In the genomic region with DNA sequence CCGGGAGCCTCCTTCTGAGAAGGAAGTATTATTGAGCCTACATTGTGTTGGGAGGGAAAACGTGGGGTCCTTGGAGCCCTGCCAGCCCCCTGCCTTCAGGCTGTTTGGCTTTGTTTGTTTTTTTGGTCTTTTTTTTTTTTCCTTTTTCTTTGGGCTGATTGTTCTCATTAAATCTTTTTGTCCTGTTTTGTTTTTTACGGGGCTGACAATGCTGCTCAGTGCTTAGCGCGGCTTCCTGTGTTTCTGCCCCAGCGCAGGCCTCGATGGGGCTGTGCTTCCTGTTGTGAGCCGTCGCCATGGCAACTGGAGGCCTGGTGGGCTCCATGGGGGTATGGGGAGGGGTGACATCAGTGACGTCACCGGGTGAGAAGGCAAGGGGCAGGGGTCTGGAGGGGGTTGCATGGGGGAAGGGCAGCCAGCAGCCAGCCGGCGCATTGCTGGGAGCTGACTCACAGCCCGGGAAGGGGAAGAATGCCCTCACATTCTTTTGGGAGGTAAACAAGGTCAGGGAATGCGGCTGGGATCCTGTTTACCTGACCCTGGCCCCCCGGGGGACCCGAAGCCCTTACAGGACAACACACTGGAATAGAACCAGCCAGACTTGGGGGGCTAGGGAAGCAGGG, we compare ENCODE assay signal across 8 cellular contexts. TPM values are rescaled to one million over a fixed set of nuclear protein-coding genes. Genes with fewer than 3 reads are reported as not detected.
DNase-seq lines count a peak whose midpoint lies in the region; TF ChIP-seq lines count a peak whose summit lies in the region.

No MANE protein-coding gene starts in this region.

- H3K79me2 ChIP-seq in neural cell (replicated peaks; ENCODE audit: insufficient read depth, low read length) = no peaks in the 10 kb centered on the region

- H3K4me3 ChIP-seq in NT2/D1 (ENCODE audit: insufficient read length, low read depth) (no peak overlapping the region), fibroblast of the aortic adventitia (ENCODE audit: low read depth, low read length) (no peak overlapping the region), neural cell (ENCODE audit: low read length) (peak overlapping the region; percentile 53)

- H3K9ac ChIP-seq in NT2/D1 (ENCODE audit: insufficient read length, low read depth) = no peak overlapping the region
- H3K9ac ChIP-seq in neural cell (ENCODE audit: low read length) = peak overlapping the region; percentile 70

- H3K36me3 ChIP-seq in NT2/D1 (ENCODE audit: insufficient read depth, insufficient read length, low read length) (no peaks in the 10 kb centered on the region), neural cell (ENCODE audit: insufficient read depth, low read length) (no peaks in the 10 kb centered on the region)

- H3K4me1 ChIP-seq in NT2/D1 (ENCODE audit: insufficient read depth, insufficient read length) = peaks cover 26% of the 10 kb centered on the region

- peak overlapping the region; percentile 74 for H2AFZ ChIP-seq in neural cell (ENCODE audit: low read depth, low read length)

- peak; percentile 80 for TF ChIP-seq EP300 in neural cell (conservative IDR thresholded peaks at IDR 0.05; ENCODE audit: poor library complexity, severe bottlenecking)

- H3K27me3 ChIP-seq in NT2/D1 (ENCODE audit: insufficient read depth, insufficient read length) (no peaks in the 10 kb centered on the region), neural cell (ENCODE audit: insufficient read depth, low read depth, low read length) (no peaks in the 10 kb centered on the region)

- peak overlapping the region; percentile 83 for H3K4me2 ChIP-seq in neural cell (ENCODE audit: low read length)

- H3K27ac ChIP-seq in neural cell (ENCODE audit: low read length) (peak overlapping the region; percentile 87), substantia nigra (ENCODE audit: low read depth, low read length, poor library complexity, severe bottlenecking) (peak overlapping the region; percentile 27)

- no peaks in the 10 kb centered on the region for H4K20me1 ChIP-seq in neural cell (ENCODE audit: insufficient read depth)

- TF ChIP-seq CTCF in fibroblast of the aortic adventitia (IDR thresholded peaks at IDR 0.05; ENCODE audit: insufficient read depth, low read length) (no peak), neural cell (IDR thresholded peaks at IDR 0.05; ENCODE audit: poor library complexity, severe bottlenecking) (no peak)

- DNase-seq in EH (ENCODE audit: low read depth) (peak; percentile 98), NT2/D1 (ENCODE audit: low read depth, low spot score) (peak; percentile 98), fibroblast of the aortic adventitia (ENCODE audit: low read depth) (peak; percentile 69), substantia nigra (lab: John Stamatoyannopoulos, UW) (peak in 6 of 49 donors; percentile 18 to 58 (median 33)), NCI-H510A (lab: John Stamatoyannopoulos, UW) (no peak), NCI-H1048 (lab: John Stamatoyannopoulos, UW) (no peak)
- peak; percentile 35 for DNase-seq in activated T-helper 9 cell treated with anti-CD3 and anti-CD28 coated beads, Interleukin-2, amount 50 U/mL, for 16 hours (ENCODE audit: low read depth)

- no peaks in the 10 kb centered on the region for H3K9me3 ChIP-seq in NT2/D1 (ENCODE audit: insufficient read depth, low read length)
- no peaks in the 10 kb centered on the region for H3K9me3 ChIP-seq in neural cell (ENCODE audit: low read length)

- TF ChIP-seq RAD21 in neural cell (conservative IDR thresholded peaks at IDR 0.05) = no peak

- no peaks in the 10 kb centered on the region for H3K9me2 ChIP-seq in neural cell (ENCODE audit: insufficient read depth, low read length)

- no peaks in the 10 kb centered on the region for H3F3A ChIP-seq in neural cell (ENCODE audit: insufficient read depth, low read length, poor library complexity, severe bottlenecking)

TF ChIP-seq in neural cell, 6 proteins besides CTCF, POLR2A, EP300 and RAD21:
- TF ChIP-seq POLR2AphosphoS5 (IDR thresholded peaks at IDR 0.05) (peak; percentile 58), TAF1 (IDR thresholded peaks at IDR 0.05; ENCODE audit: low read depth) (no peak), EZH2 (IDR thresholded peaks at IDR 0.05; ENCODE audit: borderline replicate concordance, insufficient read depth, low read length, poor library complexity, severe bottlenecking) (no peak), SMC3 (conservative IDR thresholded peaks at IDR 0.05; ENCODE audit: poor library complexity) (peak; percentile 18), MXI1 (conservative IDR thresholded peaks at IDR 0.05; ENCODE audit: poor library complexity, severe bottlenecking) (peak; percentile 59)
- TF ChIP-seq, protein P1, sequence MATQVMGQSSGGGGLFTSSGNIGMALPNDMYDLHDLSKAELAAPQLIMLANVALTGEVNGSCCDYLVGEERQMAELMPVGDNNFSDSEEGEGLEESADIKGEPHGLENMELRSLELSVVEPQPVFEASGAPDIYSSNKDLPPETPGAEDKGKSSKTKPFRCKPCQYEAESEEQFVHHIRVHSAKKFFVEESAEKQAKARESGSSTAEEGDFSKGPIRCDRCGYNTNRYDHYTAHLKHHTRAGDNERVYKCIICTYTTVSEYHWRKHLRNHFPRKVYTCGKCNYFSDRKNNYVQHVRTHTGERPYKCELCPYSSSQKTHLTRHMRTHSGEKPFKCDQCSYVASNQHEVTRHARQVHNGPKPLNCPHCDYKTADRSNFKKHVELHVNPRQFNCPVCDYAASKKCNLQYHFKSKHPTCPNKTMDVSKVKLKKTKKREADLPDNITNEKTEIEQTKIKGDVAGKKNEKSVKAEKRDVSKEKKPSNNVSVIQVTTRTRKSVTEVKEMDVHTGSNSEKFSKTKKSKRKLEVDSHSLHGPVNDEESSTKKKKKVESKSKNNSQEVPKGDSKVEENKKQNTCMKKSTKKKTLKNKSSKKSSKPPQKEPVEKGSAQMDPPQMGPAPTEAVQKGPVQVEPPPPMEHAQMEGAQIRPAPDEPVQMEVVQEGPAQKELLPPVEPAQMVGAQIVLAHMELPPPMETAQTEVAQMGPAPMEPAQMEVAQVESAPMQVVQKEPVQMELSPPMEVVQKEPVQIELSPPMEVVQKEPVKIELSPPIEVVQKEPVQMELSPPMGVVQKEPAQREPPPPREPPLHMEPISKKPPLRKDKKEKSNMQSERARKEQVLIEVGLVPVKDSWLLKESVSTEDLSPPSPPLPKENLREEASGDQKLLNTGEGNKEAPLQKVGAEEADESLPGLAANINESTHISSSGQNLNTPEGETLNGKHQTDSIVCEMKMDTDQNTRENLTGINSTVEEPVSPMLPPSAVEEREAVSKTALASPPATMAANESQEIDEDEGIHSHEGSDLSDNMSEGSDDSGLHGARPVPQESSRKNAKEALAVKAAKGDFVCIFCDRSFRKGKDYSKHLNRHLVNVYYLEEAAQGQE (IDR thresholded peaks at IDR 0.05; ENCODE audit: borderline replicate concordance) = peak; percentile 62

RNA-seq across cellular contexts. Expression of a gene that starts 22.1 kb away (rescaled TPM):
- 8.0 and 30.3 TPM in 2 replicates for total RNA-seq in fibroblast of the aortic adventitia (ENCODE audit: low replicate concordance)
- 4.4 and 6.1 TPM in 2 replicates for polyA plus RNA-seq in neural cell
- 7.8 and 13.9 TPM in 2 replicates for polyA minus RNA-seq in neural cell

Comparison
In these comparisons a context has a peak if more than half of its experiments do, and no peak if none do; other contexts are left out.
1. DNase-seq: peak in EH (single experiment), NT2/D1 (single experiment), activated T-helper 9 cell treated with anti-CD3 and anti-CD28 coated beads, Interleukin-2, amount 50 U/mL, for 16 hours (single experiment) and fibroblast of the aortic adventitia (single experiment); none in NCI-H510A (single experiment) and NCI-H1048 (single experiment).